Comparison of ENCODE assay signal across 8 cellular contexts in the genomic region with DNA sequence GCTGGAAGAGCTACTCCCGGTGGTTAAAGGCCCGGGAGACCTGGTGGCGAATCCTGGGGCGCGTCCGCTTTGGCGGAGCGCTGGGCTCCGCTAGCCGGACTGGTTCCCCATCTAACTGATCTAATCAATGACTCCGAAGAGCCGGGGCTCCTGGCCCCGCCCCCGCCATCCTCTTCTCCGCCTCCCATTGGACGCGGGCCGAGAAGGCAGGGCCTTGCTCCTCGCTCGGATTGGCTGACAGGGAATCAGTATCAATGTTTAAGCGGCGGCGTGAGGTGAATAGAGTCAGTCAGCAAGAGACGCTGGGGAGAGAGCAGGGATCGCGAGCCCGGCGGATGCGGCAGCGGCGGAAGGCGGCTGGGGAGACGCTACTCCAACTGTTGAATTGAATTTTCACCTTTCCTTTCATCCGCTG. TPM values are rescaled to one million over a fixed set of nuclear protein-coding genes. Genes with fewer than 3 reads are reported as not detected.
A peak's percentile ranks its signal among the peaks of the same experiment; 100 is the strongest.
DNase-seq lines count a peak whose midpoint lies in the region; ATAC-seq and TF ChIP-seq lines count a peak whose summit lies in the region.

No MANE protein-coding gene starts in this region.

- H3K9me3 ChIP-seq in CD8-positive, alpha-beta memory T cell (ENCODE audit: low read length), result no peaks in the 10 kb centered on the region
- H3K9me3 ChIP-seq in spleen, result peaks cover 0 to 21% (median 0%) of the 10 kb centered on the region in 8 donors
- H3K9me3 ChIP-seq in SJCRH30 (replicated peaks), result no peaks in the 10 kb centered on the region

- no peaks in the 10 kb centered on the region for H3K36me3 Mint-ChIP-seq in CD8-positive, alpha-beta memory T cell
- H3K36me3 Mint-ChIP-seq in T-cell, result no peaks in the 10 kb centered on the region

- intact Hi-C loops in spleen (cut with DNase I; ENCODE audit: low total_unique reads), result no loop called here

- peak in 3 of 5 donors; percentile 20 to 47 (median 41) for DNase-seq in CD8-positive, alpha-beta memory T cell
- peak in 18 of 34 experiments; percentile 4 to 38 (median 17) for DNase-seq in T-cell
- DNase-seq in dermis blood vessel endothelial cell, result peak; percentile 86
- DNase-seq in kidney tubule cell (ENCODE audit: low spot score), result peak; percentile 75
- peak; percentile 84 for DNase-seq in spleen
- no peak for DNase-seq in SJCRH30

- H3K27me3 Mint-ChIP-seq in CD8-positive, alpha-beta memory T cell, result peaks cover 33 to 52% of the 10 kb centered on the region in 2 donors
- peaks cover 26 to 68% of the 10 kb centered on the region in 2 donors for H3K27me3 Mint-ChIP-seq in T-cell

- H3K27me3 ChIP-seq in CD8-positive, alpha-beta memory T cell (ENCODE audit: insufficient read depth, low read length, poor library complexity, severe bottlenecking), result peaks cover 10% of the 10 kb centered on the region
- peaks cover 0 to 90% (median 46%) of the 10 kb centered on the region in 7 donors for H3K27me3 ChIP-seq in spleen (replicated peaks in 1 of 7)
- no peaks in the 10 kb centered on the region for H3K27me3 ChIP-seq in SJCRH30

- peak overlapping the region; percentile 37 for H3K4me3 ChIP-seq in CD8-positive, alpha-beta memory T cell (ENCODE audit: low read length)
- H3K4me3 ChIP-seq in spleen, result peak overlapping the region; percentile 38 to 75 (median 58)
- H3K4me3 ChIP-seq in SJCRH30, result no peak overlapping the region

- ATAC-seq in HG03045 (IDR thresholded peaks at IDR 0.05; ENCODE audit: unreplicated experiment) (peak; percentile 53), T-cell (replicated peaks in 1 of 4) (peak in 3 of 4 experiments; percentile 26 to 66 (median 62)), GM21423 (IDR thresholded peaks at IDR 0.05; ENCODE audit: unreplicated experiment) (no peak)

- no peak overlapping the region for H3K27ac Mint-ChIP-seq in CD8-positive, alpha-beta memory T cell
- no peak overlapping the region for H3K27ac Mint-ChIP-seq in T-cell

- no peak overlapping the region for H3K27ac ChIP-seq in CD8-positive, alpha-beta memory T cell (ENCODE audit: low read depth, low read length)
- H3K27ac ChIP-seq in spleen (peak overlapping the region in 6 of 8 donors; percentile 64 to 75 (median 72)), SJCRH30 (no peak overlapping the region)

- peaks cover 28 to 36% (median 34%) of the 10 kb centered on the region in 3 donors for H3K4me1 Mint-ChIP-seq in CD8-positive, alpha-beta memory T cell
- H3K4me1 Mint-ChIP-seq in T-cell, result peaks cover 44 to 59% (median 58%) of the 10 kb centered on the region in 3 donors

- CTCF ChIA-PET in CD8-positive, alpha-beta memory T cell (lab: Charles Lee), result no interaction called here
- CTCF ChIA-PET in T-cell (lab: Charles Lee), result no interaction called here

- H3K4me1 ChIP-seq in CD8-positive, alpha-beta memory T cell (ENCODE audit: insufficient read depth, low read length), result peaks cover 11% of the 10 kb centered on the region
- H3K4me1 ChIP-seq in spleen, result peaks cover 0 to 41% (median 28%) of the 10 kb centered on the region in 6 donors
- no peaks in the 10 kb centered on the region; the same call in 1 of the 2 replicates for H3K4me1 ChIP-seq in SJCRH30

- POLR2A ChIA-PET in CD8-positive, alpha-beta memory T cell (lab: Charles Lee), result no interaction called here
- POLR2A ChIA-PET in T-cell (lab: Charles Lee), result no interaction called here

- WGBS in spleen, 5 donors, result 3 to 12% (median 5%) methylated on average over 30 to 34 of the region's 34 CpGs

- TF ChIP-seq POLR2A in spleen (IDR thresholded peaks at IDR 0.05), result peak; percentile 4 to 97 (median 66)

- peak overlapping the region; percentile 53 to 90 (median 82) for H3K4me3 Mint-ChIP-seq in CD8-positive, alpha-beta memory T cell
- peak overlapping the region; percentile 72 to 84 (median 76) for H3K4me3 Mint-ChIP-seq in T-cell

- no peak for TF ChIP-seq CTCF in spleen (IDR thresholded peaks at IDR 0.05 in 8 of 11, conservative IDR thresholded peaks at IDR 0.05 in 3 of 11)

- no peaks in the 10 kb centered on the region for H3K36me3 ChIP-seq in CD8-positive, alpha-beta memory T cell (ENCODE audit: insufficient read depth, low read length)
- H3K36me3 ChIP-seq in spleen (peaks cover 0 to 13% (median 0%) of the 10 kb centered on the region in 6 donors), SJCRH30 (no peaks in the 10 kb centered on the region)

- peaks cover 0 to 23% (median 7%) of the 10 kb centered on the region in 5 donors for H3K9me3 Mint-ChIP-seq in CD8-positive, alpha-beta memory T cell
- peaks cover 0 to 6% (median 0%) of the 10 kb centered on the region in 3 donors for H3K9me3 Mint-ChIP-seq in T-cell

RNA-seq across cellular contexts. Expression of gene PCDH17, which starts 1.7 kb away (rescaled TPM):
- not detected for total RNA-seq in CD8-positive, alpha-beta memory T cell
- not detected for polyA plus RNA-seq in CD8-positive, alpha-beta memory T cell
- under 1 TPM in 2 of 5 donors, not detected in 3; 0.06 to 0.19 TPM for total RNA-seq in T-cell
- 1.6 and 2.2 TPM in 2 replicates for total RNA-seq in dermis blood vessel endothelial cell
- total RNA-seq in spleen, result 100 to 1,000 TPM; 140 to 240 (median 229) TPM
- polyA plus RNA-seq in spleen, result 1 to 10 TPM; 2.7 to 9.1 (median 4.4) TPM
- 0.10 TPM in 1 of 2 replicates, not detected in the other for total RNA-seq in SJCRH30 (2014; rRNA removed; shearing (Covaris generic))

Comparison
In these comparisons a context has a peak if more than half of its experiments do, and no peak if none do; other contexts are left out.
1. DNase-seq: peak in CD8-positive, alpha-beta memory T cell (3 of 5), T-cell (18 of 34), dermis blood vessel endothelial cell (single experiment), kidney tubule cell (single experiment) and spleen (single experiment); none in SJCRH30 (0 of 2).
2. H3K27ac ChIP-seq: peak in spleen (6 of 8); none in CD8-positive, alpha-beta memory T cell (single experiment) and SJCRH30 (single experiment).
3. RNA of gene PCDH17, which starts 1.7 kb away (total RNA-seq): 140 to 240 TPM in spleen; 1.6 to 2.2 TPM in dermis blood vessel endothelial cell, 0.10 TPM in SJCRH30, not detected in CD8-positive, alpha-beta memory T cell and 0.06 to 0.19 TPM in T-cell; every median in the first group is over 10 times any median in the second.